22 cellular contexts compared by ENCODE assay signal in the genomic region with DNA sequence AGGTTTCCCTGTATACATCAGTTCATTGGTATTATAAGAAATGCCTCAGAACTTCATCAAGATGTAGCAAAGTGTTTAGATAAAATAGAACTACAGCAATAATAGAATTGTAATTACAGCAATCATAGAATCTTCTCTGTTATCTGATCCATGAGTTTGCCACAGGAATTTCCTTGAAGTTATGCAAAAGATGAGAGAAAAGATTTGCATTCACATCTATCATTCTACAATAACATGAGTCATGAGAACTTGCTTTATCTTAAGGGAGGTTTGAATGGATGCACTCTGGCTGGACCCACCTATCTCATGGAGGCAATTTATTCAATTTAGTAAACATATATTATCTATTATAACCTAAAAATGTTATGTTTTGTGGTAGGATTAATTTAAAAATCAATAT.
DNase-seq lines count a peak whose midpoint lies in the region; ATAC-seq, FAIRE-seq and TF ChIP-seq lines count a peak whose summit lies in the region.
"Had no signal": no experiment of that assay in that cellular context is flagged by ENCODE, and none has a peak within 500 bp of the region (broad histone marks: within the 10 kb centered on the region; RNA-seq: fewer than 3 reads in every experiment).

No MANE protein-coding gene starts in this region.

- no peaks in the 10 kb centered on the region for H3F3A ChIP-seq in GM23338 (replicated peaks; ENCODE audit: low read depth)

- H3K9me3 ChIP-seq in astrocyte (ENCODE audit: insufficient read depth, low read depth, low read length) = no peaks in the 10 kb centered on the region
- H3K9me3 ChIP-seq: BE2C had no signal

- no peaks in the 10 kb centered on the region for H4K20me1 ChIP-seq in astrocyte (ENCODE audit: insufficient read depth, low read length)
- no peaks in the 10 kb centered on the region for H4K20me1 ChIP-seq in GM23338 (replicated peaks; ENCODE audit: insufficient read depth)

- H3K27ac ChIP-seq in astrocyte (ENCODE audit: low read depth, low read length) = no peak overlapping the region
- H3K27ac ChIP-seq in GM23338 (ENCODE audit: low read depth) = no peak overlapping the region

- no peak overlapping the region for H3K4me3 ChIP-seq in astrocyte (ENCODE audit: insufficient read depth, low read depth, low read length)
- no peak overlapping the region for H3K4me3 ChIP-seq in fibroblast of mammary gland (ENCODE audit: control insufficient read depth, low read depth, low read length)
- H3K4me3 ChIP-seq in GM23338 = no peak overlapping the region
- H3K4me3 ChIP-seq: GM12878 had no signal

- DNase-seq in HCEC 1CT = peak; percentile 38
- peak; percentile 3 for DNase-seq in astrocyte (ENCODE audit: low read depth)
- DNase-seq in fibroblast of mammary gland (ENCODE audit: low read depth) = peak; percentile 11
- peak; percentile 55 for DNase-seq in iris pigment epithelial cell (ENCODE audit: low read depth)
- DNase-seq in inferior parietal cortex (ENCODE audit: extremely low spot score) = no peak
- DNase-seq in epidermal melanocyte (ENCODE audit: insufficient read length, low spot score) = no peak
- no peak for DNase-seq in GM23338 (ENCODE audit: low spot score)
- DNase-seq in T-helper 9 cell = no peak
- DNase-seq: ACHN; BE2C; C1 segment of cervical spinal cord; CD4-positive, CD25-positive, alpha-beta regulatory T cell; CD8-positive, alpha-beta memory T cell; COR-L47; DMS 273 treated with DMSO at 0.1 percent for 48 hours; DMS53; DND-41; EL; H9; IMR-90 had no signal

- H3K36me3 ChIP-seq in astrocyte (ENCODE audit: insufficient read depth, low read length) (no peaks in the 10 kb centered on the region), GM23338 (ENCODE audit: insufficient read depth) (no peaks in the 10 kb centered on the region)
- H3K36me3 ChIP-seq: BE2C had no signal

- H3K4me3 Mint-ChIP-seq in astrocyte (ENCODE audit: unreplicated experiment) = no peak overlapping the region
- no peak overlapping the region for H3K4me3 Mint-ChIP-seq in GM23338
- H3K4me3 Mint-ChIP-seq: CD4-positive, CD25-positive, alpha-beta regulatory T cell; CD8-positive, alpha-beta memory T cell; H9 had no signal

- peaks cover 1% of the 10 kb centered on the region for H3K4me1 Mint-ChIP-seq in astrocyte (ENCODE audit: low read depth, unreplicated experiment)
- H3K4me1 Mint-ChIP-seq in GM23338 = peaks cover 5% of the 10 kb centered on the region; the same call in 2 of the 3 replicates
- H3K4me1 Mint-ChIP-seq: CD4-positive, CD25-positive, alpha-beta regulatory T cell; CD8-positive, alpha-beta memory T cell had no signal

- no peak overlapping the region for H3K27ac Mint-ChIP-seq in astrocyte (ENCODE audit: unreplicated experiment)
- no peak overlapping the region for H3K27ac Mint-ChIP-seq in GM23338
- H3K27ac Mint-ChIP-seq: CD4-positive, CD25-positive, alpha-beta regulatory T cell; CD8-positive, alpha-beta memory T cell; H9 had no signal

- no peaks in the 10 kb centered on the region for H3K9me3 Mint-ChIP-seq in astrocyte (ENCODE audit: unreplicated experiment)
- H3K9me3 Mint-ChIP-seq in GM23338 = no peaks in the 10 kb centered on the region; the same call in 2 of the 3 replicates
- H3K9me3 Mint-ChIP-seq: H9 had no signal

- H3K9ac ChIP-seq in astrocyte (ENCODE audit: low read length) = no peak overlapping the region

- no peaks in the 10 kb centered on the region for H3K27me3 ChIP-seq in astrocyte (ENCODE audit: insufficient read depth, low read length)
- no peaks in the 10 kb centered on the region for H3K27me3 ChIP-seq in GM23338 (ENCODE audit: insufficient read depth)
- H3K27me3 ChIP-seq: BE2C had no signal

- H3K4me2 ChIP-seq in astrocyte (ENCODE audit: low read length) (no peak overlapping the region), GM23338 (no peak overlapping the region)

- H2AFZ ChIP-seq in astrocyte (ENCODE audit: low read depth, low read length) (no peak overlapping the region), GM23338 (no peak overlapping the region)

- H3K79me2 ChIP-seq in astrocyte (ENCODE audit: insufficient read depth, low read length) (no peaks in the 10 kb centered on the region), GM23338 (replicated peaks; ENCODE audit: insufficient read depth) (no peaks in the 10 kb centered on the region)

- H3K27me3 Mint-ChIP-seq in astrocyte (ENCODE audit: low read depth, unreplicated experiment) = no peaks in the 10 kb centered on the region
- peaks cover 2% of the 10 kb centered on the region for H3K27me3 Mint-ChIP-seq in GM23338 (ENCODE audit: insufficient read depth, low read depth, poor library complexity)
- H3K27me3 Mint-ChIP-seq: CD4-positive, CD25-positive, alpha-beta regulatory T cell; CD8-positive, alpha-beta memory T cell had no signal

- ATAC-seq in GM23338 = no peak
- ATAC-seq: GM12878 had no signal

- no peaks in the 10 kb centered on the region for H3K4me1 ChIP-seq in astrocyte (ENCODE audit: insufficient read depth, low read length)
- H3K4me1 ChIP-seq in GM23338 (ENCODE audit: insufficient read depth) = no peaks in the 10 kb centered on the region
- H3K4me1 ChIP-seq: BE2C had no signal

- no peaks in the 10 kb centered on the region for H3K9me2 ChIP-seq in GM23338 (ENCODE audit: insufficient read depth)

- no peaks in the 10 kb centered on the region for H3K36me3 Mint-ChIP-seq in astrocyte (ENCODE audit: low read depth, unreplicated experiment)
- no peaks in the 10 kb centered on the region for H3K36me3 Mint-ChIP-seq in GM23338 (ENCODE audit: low read depth)
- H3K36me3 Mint-ChIP-seq: CD4-positive, CD25-positive, alpha-beta regulatory T cell; CD8-positive, alpha-beta memory T cell had no signal

- TF ChIP-seq CTCF in astrocyte (IDR thresholded peaks at IDR 0.05; ENCODE audit: insufficient read depth, low read depth, low read length) (no peak), fibroblast of mammary gland (conservative IDR thresholded peaks at IDR 0.05; ENCODE audit: control insufficient read depth, insufficient read depth, low read depth, low read length) (no peak), GM23338 (conservative IDR thresholded peaks at IDR 0.05; ENCODE audit: low read depth in 2 of 2) (no peak)

- FAIRE-seq in astrocyte (lab: Jason Lieb, UNC) = no peak
- FAIRE-seq: GM12878, H1 had no signal

TF ChIP-seq in GM23338, 12 proteins besides CTCF, POLR2A, EP300 and RAD21 (continues in another document):
- TF ChIP-seq, protein P1, sequence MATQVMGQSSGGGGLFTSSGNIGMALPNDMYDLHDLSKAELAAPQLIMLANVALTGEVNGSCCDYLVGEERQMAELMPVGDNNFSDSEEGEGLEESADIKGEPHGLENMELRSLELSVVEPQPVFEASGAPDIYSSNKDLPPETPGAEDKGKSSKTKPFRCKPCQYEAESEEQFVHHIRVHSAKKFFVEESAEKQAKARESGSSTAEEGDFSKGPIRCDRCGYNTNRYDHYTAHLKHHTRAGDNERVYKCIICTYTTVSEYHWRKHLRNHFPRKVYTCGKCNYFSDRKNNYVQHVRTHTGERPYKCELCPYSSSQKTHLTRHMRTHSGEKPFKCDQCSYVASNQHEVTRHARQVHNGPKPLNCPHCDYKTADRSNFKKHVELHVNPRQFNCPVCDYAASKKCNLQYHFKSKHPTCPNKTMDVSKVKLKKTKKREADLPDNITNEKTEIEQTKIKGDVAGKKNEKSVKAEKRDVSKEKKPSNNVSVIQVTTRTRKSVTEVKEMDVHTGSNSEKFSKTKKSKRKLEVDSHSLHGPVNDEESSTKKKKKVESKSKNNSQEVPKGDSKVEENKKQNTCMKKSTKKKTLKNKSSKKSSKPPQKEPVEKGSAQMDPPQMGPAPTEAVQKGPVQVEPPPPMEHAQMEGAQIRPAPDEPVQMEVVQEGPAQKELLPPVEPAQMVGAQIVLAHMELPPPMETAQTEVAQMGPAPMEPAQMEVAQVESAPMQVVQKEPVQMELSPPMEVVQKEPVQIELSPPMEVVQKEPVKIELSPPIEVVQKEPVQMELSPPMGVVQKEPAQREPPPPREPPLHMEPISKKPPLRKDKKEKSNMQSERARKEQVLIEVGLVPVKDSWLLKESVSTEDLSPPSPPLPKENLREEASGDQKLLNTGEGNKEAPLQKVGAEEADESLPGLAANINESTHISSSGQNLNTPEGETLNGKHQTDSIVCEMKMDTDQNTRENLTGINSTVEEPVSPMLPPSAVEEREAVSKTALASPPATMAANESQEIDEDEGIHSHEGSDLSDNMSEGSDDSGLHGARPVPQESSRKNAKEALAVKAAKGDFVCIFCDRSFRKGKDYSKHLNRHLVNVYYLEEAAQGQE (IDR thresholded peaks at IDR 0.05; ENCODE audit: unreplicated experiment) = no peak
- no peak for TF ChIP-seq EZH2phosphoT487 (IDR thresholded peaks at IDR 0.05; ENCODE audit: unreplicated experiment)
- TF ChIP-seq, protein P2, sequence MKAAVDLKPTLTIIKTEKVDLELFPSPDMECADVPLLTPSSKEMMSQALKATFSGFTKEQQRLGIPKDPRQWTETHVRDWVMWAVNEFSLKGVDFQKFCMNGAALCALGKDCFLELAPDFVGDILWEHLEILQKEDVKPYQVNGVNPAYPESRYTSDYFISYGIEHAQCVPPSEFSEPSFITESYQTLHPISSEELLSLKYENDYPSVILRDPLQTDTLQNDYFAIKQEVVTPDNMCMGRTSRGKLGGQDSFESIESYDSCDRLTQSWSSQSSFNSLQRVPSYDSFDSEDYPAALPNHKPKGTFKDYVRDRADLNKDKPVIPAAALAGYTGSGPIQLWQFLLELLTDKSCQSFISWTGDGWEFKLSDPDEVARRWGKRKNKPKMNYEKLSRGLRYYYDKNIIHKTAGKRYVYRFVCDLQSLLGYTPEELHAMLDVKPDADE (IDR thresholded peaks at IDR 0.05) = no peak

Comparison
In these comparisons a context has a peak if more than half of its experiments do, and no peak if none do; other contexts are left out.
1. DNase-seq: peak in HCEC 1CT (single experiment), astrocyte (single experiment), fibroblast of mammary gland (single experiment) and iris pigment epithelial cell (single experiment); none in inferior parietal cortex (single experiment), epidermal melanocyte (single experiment), GM23338 (single experiment) and T-helper 9 cell (single experiment).